In the genomic region with DNA sequence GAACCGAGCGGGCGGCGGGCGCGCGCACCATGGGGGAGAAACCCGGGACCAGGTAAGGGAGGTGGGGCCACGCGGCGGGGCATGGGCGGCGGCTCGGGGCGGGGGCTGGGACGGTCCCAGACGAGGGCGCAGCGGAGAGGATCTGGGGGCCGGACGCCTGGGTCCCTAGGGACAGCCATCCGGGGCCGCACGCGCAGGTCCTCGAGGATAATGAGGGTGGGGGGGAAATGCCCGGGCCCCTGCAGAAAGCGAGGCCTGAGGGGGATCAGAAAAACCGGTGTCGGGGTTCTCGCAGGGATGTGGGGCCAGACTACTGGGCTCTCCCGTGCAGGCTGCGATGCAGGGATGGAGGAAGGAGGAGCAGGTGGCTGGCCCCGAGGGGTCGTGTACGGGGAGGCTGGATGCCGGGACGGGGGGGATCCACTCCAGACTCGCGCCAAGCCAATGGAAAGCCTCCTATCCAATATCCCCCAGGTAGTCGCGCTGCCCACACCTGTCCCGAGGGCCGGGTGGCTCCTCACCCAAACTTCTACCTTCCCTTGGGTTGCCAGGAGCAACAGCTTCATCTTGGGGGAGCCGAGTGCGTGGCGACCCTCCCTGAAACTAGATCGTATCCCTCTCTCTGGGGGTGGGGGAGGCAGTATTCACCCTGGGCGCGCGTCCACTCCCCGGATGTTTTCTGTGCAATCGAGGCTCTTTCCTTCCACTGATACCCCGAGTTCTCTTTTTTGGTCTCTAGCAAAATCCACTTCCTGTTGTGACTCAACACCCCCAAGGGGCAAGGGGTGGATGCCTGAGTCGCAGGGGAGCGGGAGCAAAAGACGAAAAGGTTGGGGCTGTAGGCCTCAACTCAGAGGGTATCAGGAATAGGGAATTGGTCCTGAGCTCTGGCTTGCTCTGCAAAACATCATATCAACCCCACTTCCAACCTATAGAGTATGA, we compare ENCODE assay signal across 9 cellular contexts. TPM values are rescaled to one million over a fixed set of nuclear protein-coding genes. Genes with fewer than 3 reads are reported as not detected.
DNase-seq lines count a peak whose midpoint lies in the region; ATAC-seq and TF ChIP-seq lines count a peak whose summit lies in the region.
"Had no signal": no experiment of that assay in that cellular context is flagged by ENCODE, and none has a peak within 500 bp of the region (broad histone marks: within the 10 kb centered on the region; RNA-seq: fewer than 3 reads in every experiment).

No MANE protein-coding gene starts in this region.

- TF ChIP-seq POLR2A in GM19099 (IDR thresholded peaks at IDR 0.05; ENCODE audit: extremely low read depth, insufficient read length, low read depth) = peak; percentile 20

- no peaks in the 10 kb centered on the region for H3K9me3 Mint-ChIP-seq in osteocyte (ENCODE audit: unreplicated experiment)

- no peaks in the 10 kb centered on the region for H3K27me3 ChIP-seq in fibroblast of lung (ENCODE audit: control insufficient read depth, insufficient read depth, low read length)

- peaks cover 7% of the 10 kb centered on the region for H3K4me1 ChIP-seq in fibroblast of lung (ENCODE audit: control insufficient read depth, extremely low read depth, insufficient read depth, low read length)

- H3K27ac Mint-ChIP-seq in osteocyte (ENCODE audit: unreplicated experiment) = peak overlapping the region; percentile 77

- no peaks in the 10 kb centered on the region for H3K36me3 ChIP-seq in fibroblast of lung (ENCODE audit: control insufficient read depth, insufficient read depth, low read length)

- peak overlapping the region; percentile 90 for H3K4me2 ChIP-seq in fibroblast of lung (ENCODE audit: extremely low read depth, insufficient read depth, low read length)

- DNase-seq in NAMALWA (ENCODE audit: low spot score) (peak; percentile 35), activated T-cell treated with anti-CD3 and anti-CD28 coated beads for 24 hours (ENCODE audit: low read depth) (peak; percentile 32), fibroblast of lung (ENCODE audit: low read depth in 2 of 2) (no peak), osteocyte (ENCODE audit: extremely low spot score, unreplicated experiment) (no peak), cerebellar nuclear complex (lab: John Stamatoyannopoulos, UW) (no peak), midbrain (lab: John Stamatoyannopoulos, UW) (no peak)

- H3K4me3 ChIP-seq in fibroblast of lung (replicated peaks in 1 of 4; ENCODE audit: control extremely low read depth in 1 of 4, insufficient read depth in 1 of 4, low read depth in 3 of 4, low read length in 4 of 4) = peak overlapping the region; percentile 53 to 66 (median 60)

- H3K4me1 Mint-ChIP-seq in osteocyte (ENCODE audit: unreplicated experiment) = peaks cover 14% of the 10 kb centered on the region

- H3K79me2 ChIP-seq in fibroblast of lung (ENCODE audit: control insufficient read depth, insufficient read depth, low read length) = no peaks in the 10 kb centered on the region

- TF ChIP-seq CTCF in fibroblast of lung (conservative IDR thresholded peaks at IDR 0.05 in 1 of 2, IDR thresholded peaks at IDR 0.05 in 1 of 2; ENCODE audit: low read depth in 1 of 2, low read length in 2 of 2) (no peak), osteocyte (IDR thresholded peaks at IDR 0.05) (no peak)

- peak overlapping the region; percentile 82 for H3K4me3 Mint-ChIP-seq in osteocyte (ENCODE audit: unreplicated experiment)

- H3K36me3 Mint-ChIP-seq in osteocyte (ENCODE audit: unreplicated experiment) = no peaks in the 10 kb centered on the region

- H2AFZ ChIP-seq in fibroblast of lung (ENCODE audit: low read length) = no peak overlapping the region

- peak overlapping the region; percentile 17 for H3K27ac ChIP-seq in fibroblast of lung (ENCODE audit: insufficient read depth, low read length)

- no peak for ATAC-seq in HG02938 (IDR thresholded peaks at IDR 0.05; ENCODE audit: unreplicated experiment)

- H3K9me3 ChIP-seq in fibroblast of lung (ENCODE audit: control insufficient read depth, insufficient read depth, low read depth, low read length) = no peaks in the 10 kb centered on the region

- H4K20me1 ChIP-seq in fibroblast of lung (ENCODE audit: control insufficient read depth, extremely low read depth, insufficient read depth, low read length) = no peaks in the 10 kb centered on the region

- H3K9ac ChIP-seq in fibroblast of lung (ENCODE audit: insufficient read depth, low read length) = peak overlapping the region; percentile 38

- no peaks in the 10 kb centered on the region for H3K27me3 Mint-ChIP-seq in osteocyte (ENCODE audit: unreplicated experiment)

RNA-seq across cellular contexts. Expression of a gene that starts 0.5 kb away (rescaled TPM):
- total RNA-seq in fibroblast of lung = 2.8 and 3.3 TPM in 2 replicates
- polyA plus RNA-seq in fibroblast of lung = 4.6 and 8.3 TPM in 2 replicates
- 9.1 and 13.7 TPM in 2 replicates for polyA plus RNA-seq in fibroblast of lung (2012)
- polyA minus RNA-seq in fibroblast of lung (ENCODE audit: low replicate concordance) = 19.5 and 23.8 TPM in 2 replicates
- total RNA-seq in osteocyte = 19.4 and 23.6 TPM in 2 replicates

RNA-seq across cellular contexts. Expression of a gene that starts 7.0 kb away (rescaled TPM):
- total RNA-seq in fibroblast of lung (16.0 and 16.4 TPM in 2 replicates), osteocyte (60.5 and 60.7 TPM in 2 replicates)
- 8.6 and 13.1 TPM in 2 replicates for polyA plus RNA-seq in fibroblast of lung
- polyA plus RNA-seq in fibroblast of lung (2012) = 21.3 and 28.9 TPM in 2 replicates
- polyA minus RNA-seq in fibroblast of lung (ENCODE audit: low replicate concordance) = 84.2 and 148 TPM in 2 replicates

RNA-seq across cellular contexts. Expression of a gene that starts 20.3 kb away (rescaled TPM):
- total RNA-seq in fibroblast of lung = 9.2 and 10.8 TPM in 2 replicates
- 29.1 and 29.6 TPM in 2 replicates for polyA plus RNA-seq in fibroblast of lung
- 24.9 and 27.0 TPM in 2 replicates for polyA plus RNA-seq in fibroblast of lung (2012)
- 15.7 and 23.2 TPM in 2 replicates for polyA minus RNA-seq in fibroblast of lung (ENCODE audit: low replicate concordance)
- 15.3 and 19.4 TPM in 2 replicates for total RNA-seq in osteocyte

RNA-seq across cellular contexts. Expression of a gene that starts 28.7 kb away (rescaled TPM):
- total RNA-seq in fibroblast of lung (under 0.01 and 0.51 TPM in 2 replicates), osteocyte (0.55 and 0.99 TPM in 2 replicates)
- 0.05 and 0.11 TPM in 2 replicates for polyA plus RNA-seq in fibroblast of lung
- 0.05 and 0.12 TPM in 2 replicates for polyA plus RNA-seq in fibroblast of lung (2012)
- 1.4 TPM in 1 of 2 replicates, not detected in the other for polyA minus RNA-seq in fibroblast of lung (ENCODE audit: low replicate concordance)
- total RNA-seq: activated CD8-positive, alpha-beta memory T cell treated with anti-CD3 and anti-CD28 coated beads for 36 hours had no signal

RNA-seq across cellular contexts. Expression of a gene that starts 28.8 kb away (rescaled TPM):
- 0.83 and 4.1 TPM in 2 replicates for total RNA-seq in fibroblast of lung
- polyA plus RNA-seq in fibroblast of lung = 2.0 and 2.4 TPM in 2 replicates
- polyA plus RNA-seq in fibroblast of lung (2012) = 1.8 and 2.3 TPM in 2 replicates
- polyA minus RNA-seq in fibroblast of lung (ENCODE audit: low replicate concordance) = 3.2 and 8.8 TPM in 2 replicates
- 11.0 and 12.8 TPM in 2 replicates for total RNA-seq in osteocyte

Comparison
In these comparisons a context has a peak if more than half of its experiments do, and no peak if none do; other contexts are left out.
1. DNase-seq: peak in NAMALWA (single experiment) and activated T-cell treated with anti-CD3 and anti-CD28 coated beads for 24 hours (single experiment); none in fibroblast of lung (0 of 2), osteocyte (single experiment), cerebellar nuclear complex (0 of 2) and midbrain (single experiment).